1 cellular context compared by ENCODE assay signal in genomic region chr4:40246938-40247337, GRCh38.
A peak's percentile ranks its signal among the peaks of the same experiment; 100 is the strongest.
TF ChIP-seq lines count a peak whose summit lies in the region.

No MANE protein-coding gene starts in this region.

TF ChIP-seq in GM12878, 131 proteins besides CTCF, POLR2A, EP300 and RAD21:
- TF ChIP-seq POLR2AphosphoS5 (IDR thresholded peaks at IDR 0.05; ENCODE audit: low read length) (0 out of 2 replicates have a peak, but pooled peaks have one; percentile 18), RAD51 (IDR thresholded peaks at IDR 0.05) (no peak)
TF ChIP-seq in GM12878: peak in this region for 1.
